In the genomic region with DNA sequence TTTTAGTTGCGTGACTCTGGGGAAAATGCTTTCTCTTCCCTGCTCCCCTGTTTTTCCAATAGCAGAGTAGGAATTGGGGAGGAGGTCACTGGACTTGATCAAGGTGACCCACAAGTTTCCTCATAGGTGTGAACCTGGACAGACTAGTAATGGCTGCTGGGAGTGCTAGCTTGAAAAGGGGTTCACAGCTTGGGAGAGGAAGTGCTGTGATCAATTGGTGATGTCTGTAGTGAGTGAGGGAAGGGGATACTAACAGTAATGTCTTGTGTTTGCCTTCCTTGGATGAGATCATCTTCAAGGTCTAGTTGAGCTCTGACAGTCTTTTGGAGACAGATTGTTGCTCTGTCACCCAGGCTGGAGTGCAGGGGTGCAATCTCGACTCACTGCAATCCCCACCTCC, we compare ENCODE assay signal across 1 cellular context.
A peak's percentile ranks its signal among the peaks of the same experiment; 100 is the strongest.
TF ChIP-seq lines count a peak whose summit lies in the region.

No MANE protein-coding gene starts in this region.

TF ChIP-seq in GM12878, 131 proteins besides CTCF, POLR2A, EP300 and RAD21:
- no peak for TF ChIP-seq DPF2 (IDR thresholded peaks at IDR 0.05)
- TF ChIP-seq SIN3A (IDR thresholded peaks at IDR 0.05; ENCODE audit: low read depth, low read length): no peak
- TF ChIP-seq PAX5 (IDR thresholded peaks at IDR 0.05; ENCODE audit: borderline replicate concordance, low read depth, low read length): no peak
- TF ChIP-seq HDAC6 (IDR thresholded peaks at IDR 0.05; ENCODE audit: unreplicated experiment): no peak
- TF ChIP-seq SPI1 (IDR thresholded peaks at IDR 0.05; ENCODE audit: borderline replicate concordance, insufficient read depth, low read depth, low read length): peak; percentile 58; the same call in 1 of the 2 replicates
- TF ChIP-seq TCF7 (IDR thresholded peaks at IDR 0.05; ENCODE audit: borderline replicate concordance): no peak
- TF ChIP-seq ZBED1 (IDR thresholded peaks at IDR 0.05; ENCODE audit: borderline replicate concordance): no peak
- TF ChIP-seq, protein P1, sequence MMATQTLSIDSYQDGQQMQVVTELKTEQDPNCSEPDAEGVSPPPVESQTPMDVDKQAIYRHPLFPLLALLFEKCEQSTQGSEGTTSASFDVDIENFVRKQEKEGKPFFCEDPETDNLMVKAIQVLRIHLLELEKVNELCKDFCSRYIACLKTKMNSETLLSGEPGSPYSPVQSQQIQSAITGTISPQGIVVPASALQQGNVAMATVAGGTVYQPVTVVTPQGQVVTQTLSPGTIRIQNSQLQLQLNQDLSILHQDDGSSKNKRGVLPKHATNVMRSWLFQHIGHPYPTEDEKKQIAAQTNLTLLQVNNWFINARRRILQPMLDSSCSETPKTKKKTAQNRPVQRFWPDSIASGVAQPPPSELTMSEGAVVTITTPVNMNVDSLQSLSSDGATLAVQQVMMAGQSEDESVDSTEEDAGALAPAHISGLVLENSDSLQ (IDR thresholded peaks at IDR 0.05): no peak
- TF ChIP-seq, protein P2, sequence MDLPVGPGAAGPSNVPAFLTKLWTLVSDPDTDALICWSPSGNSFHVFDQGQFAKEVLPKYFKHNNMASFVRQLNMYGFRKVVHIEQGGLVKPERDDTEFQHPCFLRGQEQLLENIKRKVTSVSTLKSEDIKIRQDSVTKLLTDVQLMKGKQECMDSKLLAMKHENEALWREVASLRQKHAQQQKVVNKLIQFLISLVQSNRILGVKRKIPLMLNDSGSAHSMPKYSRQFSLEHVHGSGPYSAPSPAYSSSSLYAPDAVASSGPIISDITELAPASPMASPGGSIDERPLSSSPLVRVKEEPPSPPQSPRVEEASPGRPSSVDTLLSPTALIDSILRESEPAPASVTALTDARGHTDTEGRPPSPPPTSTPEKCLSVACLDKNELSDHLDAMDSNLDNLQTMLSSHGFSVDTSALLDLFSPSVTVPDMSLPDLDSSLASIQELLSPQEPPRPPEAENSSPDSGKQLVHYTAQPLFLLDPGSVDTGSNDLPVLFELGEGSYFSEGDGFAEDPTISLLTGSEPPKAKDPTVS (IDR thresholded peaks at IDR 0.05; ENCODE audit: low read depth, low read length): no peak
- TF ChIP-seq TCF12 (IDR thresholded peaks at IDR 0.05; ENCODE audit: low read depth, low read length): no peak
- TF ChIP-seq, protein P3, sequence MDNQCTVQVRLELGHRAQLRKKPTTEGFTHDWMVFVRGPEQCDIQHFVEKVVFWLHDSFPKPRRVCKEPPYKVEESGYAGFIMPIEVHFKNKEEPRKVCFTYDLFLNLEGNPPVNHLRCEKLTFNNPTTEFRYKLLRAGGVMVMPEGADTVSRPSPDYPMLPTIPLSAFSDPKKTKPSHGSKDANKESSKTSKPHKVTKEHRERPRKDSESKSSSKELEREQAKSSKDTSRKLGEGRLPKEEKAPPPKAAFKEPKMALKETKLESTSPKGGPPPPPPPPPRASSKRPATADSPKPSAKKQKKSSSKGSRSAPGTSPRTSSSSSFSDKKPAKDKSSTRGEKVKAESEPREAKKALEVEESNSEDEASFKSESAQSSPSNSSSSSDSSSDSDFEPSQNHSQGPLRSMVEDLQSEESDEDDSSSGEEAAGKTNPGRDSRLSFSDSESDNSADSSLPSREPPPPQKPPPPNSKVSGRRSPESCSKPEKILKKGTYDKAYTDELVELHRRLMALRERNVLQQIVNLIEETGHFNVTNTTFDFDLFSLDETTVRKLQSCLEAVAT (IDR thresholded peaks at IDR 0.05): peak; percentile 99
- TF ChIP-seq, protein P4, sequence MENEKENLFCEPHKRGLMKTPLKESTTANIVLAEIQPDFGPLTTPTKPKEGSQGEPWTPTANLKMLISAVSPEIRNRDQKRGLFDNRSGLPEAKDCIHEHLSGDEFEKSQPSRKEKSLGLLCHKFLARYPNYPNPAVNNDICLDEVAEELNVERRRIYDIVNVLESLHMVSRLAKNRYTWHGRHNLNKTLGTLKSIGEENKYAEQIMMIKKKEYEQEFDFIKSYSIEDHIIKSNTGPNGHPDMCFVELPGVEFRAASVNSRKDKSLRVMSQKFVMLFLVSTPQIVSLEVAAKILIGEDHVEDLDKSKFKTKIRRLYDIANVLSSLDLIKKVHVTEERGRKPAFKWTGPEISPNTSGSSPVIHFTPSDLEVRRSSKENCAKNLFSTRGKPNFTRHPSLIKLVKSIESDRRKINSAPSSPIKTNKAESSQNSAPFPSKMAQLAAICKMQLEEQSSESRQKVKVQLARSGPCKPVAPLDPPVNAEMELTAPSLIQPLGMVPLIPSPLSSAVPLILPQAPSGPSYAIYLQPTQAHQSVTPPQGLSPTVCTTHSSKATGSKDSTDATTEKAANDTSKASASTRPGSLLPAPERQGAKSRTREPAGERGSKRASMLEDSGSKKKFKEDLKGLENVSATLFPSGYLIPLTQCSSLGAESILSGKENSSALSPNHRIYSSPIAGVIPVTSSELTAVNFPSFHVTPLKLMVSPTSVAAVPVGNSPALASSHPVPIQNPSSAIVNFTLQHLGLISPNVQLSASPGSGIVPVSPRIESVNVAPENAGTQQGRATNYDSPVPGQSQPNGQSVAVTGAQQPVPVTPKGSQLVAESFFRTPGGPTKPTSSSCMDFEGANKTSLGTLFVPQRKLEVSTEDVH (IDR thresholded peaks at IDR 0.05; ENCODE audit: low read depth, partially characterized antibody): no peak
- TF ChIP-seq NFYA (IDR thresholded peaks at IDR 0.05; ENCODE audit: borderline replicate concordance, low read depth, low read length): no peak
- TF ChIP-seq CHD1 (IDR thresholded peaks at IDR 0.05; ENCODE audit: low read depth, low read length): no peak
- TF ChIP-seq SRF (IDR thresholded peaks at IDR 0.05; ENCODE audit: low read depth in 2 of 2, low read length in 2 of 2): peak in 1 of 2 experiments; percentile 79; a peak in 2 of 4 replicates
- TF ChIP-seq HDGF (IDR thresholded peaks at IDR 0.05): no peak
- TF ChIP-seq ZNF274 (IDR thresholded peaks at IDR 0.05; ENCODE audit: insufficient read depth, insufficient read length): no peak
- TF ChIP-seq ESRRA (IDR thresholded peaks at IDR 0.05; ENCODE audit: low read length): no peak
